ENCODE assay signal across 8 cellular contexts in the genomic region with DNA sequence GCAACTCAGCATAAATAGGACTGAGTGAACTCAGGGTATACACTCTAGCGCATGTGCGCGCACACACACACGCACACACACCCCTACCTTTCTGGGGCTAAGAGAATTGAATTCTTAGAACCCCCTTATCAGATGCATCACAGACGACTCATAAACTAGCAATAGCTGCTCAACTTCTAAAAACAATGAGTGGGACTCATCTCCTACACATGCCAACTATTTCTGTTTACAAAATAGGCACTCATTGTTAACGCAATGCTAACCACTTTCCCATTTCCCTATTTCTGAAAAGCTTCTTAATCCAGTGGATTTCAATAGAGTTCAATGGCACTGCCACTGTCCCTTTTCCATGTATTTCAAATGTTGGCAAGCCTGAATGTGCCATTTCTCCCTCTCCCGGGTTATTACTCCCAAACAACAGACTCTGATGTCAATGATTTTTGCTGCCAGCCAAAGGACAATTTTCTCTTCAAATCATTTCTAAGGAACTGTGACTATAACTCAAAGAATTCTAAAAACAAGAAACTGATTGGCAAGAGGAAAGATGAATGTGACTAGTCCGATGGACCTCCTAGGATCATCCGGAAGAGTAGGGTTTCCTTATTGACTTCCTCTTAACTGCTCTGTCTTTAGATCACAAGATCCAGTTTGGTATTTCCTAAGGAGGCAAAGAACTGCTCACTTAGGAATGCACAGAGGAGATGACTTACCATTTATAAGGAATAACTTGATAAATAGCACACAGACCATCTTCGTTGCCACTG. TPM values are rescaled to one million over a fixed set of nuclear protein-coding genes. Genes with fewer than 3 reads are reported as not detected.
DNase-seq lines count a peak whose midpoint lies in the region; ATAC-seq, FAIRE-seq and TF ChIP-seq lines count a peak whose summit lies in the region.

No MANE protein-coding gene starts in this region.

- peak overlapping the region; percentile 96 for H3K27ac Mint-ChIP-seq in T-helper 1 cell treated with Interleukin-12 subunit alpha and Interleukin-12 subunit beta and Interleukin-4 antibody, amounts not matched to agents 30 μg/mL and 1 μg/mL, for 36 hours
- H3K27ac Mint-ChIP-seq in astrocyte (ENCODE audit: unreplicated experiment) (peak overlapping the region; percentile 87), mesothelial cell of epicardium (peak overlapping the region; percentile 89)
- H3K27ac Mint-ChIP-seq in stimulated activated naive CD8-positive, alpha-beta T cell treated with anti-CD3 and anti-CD28 coated beads, Interleukin-15, amount 100 ng/mL, for 72 hours, result peak overlapping the region; percentile 95 to 97

- peak overlapping the region; percentile 77 for H3K27ac ChIP-seq in astrocyte (ENCODE audit: low read depth, low read length)

- peak overlapping the region; percentile 45 for H3K9ac ChIP-seq in astrocyte (ENCODE audit: low read length)

- peak; percentile 24 for DNase-seq in GM04504 (ENCODE audit: low read depth)
- peak; percentile 91 for DNase-seq in astrocyte (ENCODE audit: low read depth)
- no peak for DNase-seq in mesothelial cell of epicardium (ENCODE audit: low spot score in 2 of 2, unreplicated experiment in 2 of 2)
- DNase-seq in stimulated activated naive CD8-positive, alpha-beta T cell treated with anti-CD3 and anti-CD28 coated beads, Interleukin-15, amount 100 ng/mL, for 72 hours, result peak; percentile 67 to 75
- DNase-seq in GOT3 (lab: John Stamatoyannopoulos, UW), result no peak

- peak overlapping the region; percentile 74 for H3K4me2 ChIP-seq in astrocyte (ENCODE audit: low read length)

- no peak overlapping the region for H2AFZ ChIP-seq in astrocyte (ENCODE audit: low read depth, low read length)

- FAIRE-seq in astrocyte (lab: Jason Lieb, UNC), result peak; percentile 43

- TF ChIP-seq CTCF in astrocyte (IDR thresholded peaks at IDR 0.05; ENCODE audit: insufficient read depth, low read depth, low read length) (no peak), mesothelial cell of epicardium (IDR thresholded peaks at IDR 0.05; ENCODE audit: unreplicated experiment) (no peak)

- H3K4me3 ChIP-seq in astrocyte (ENCODE audit: insufficient read depth, low read depth, low read length), result peak overlapping the region; percentile 1

- H3K79me2 ChIP-seq in astrocyte (ENCODE audit: insufficient read depth, low read length), result peaks cover 3% of the 10 kb centered on the region

- H3K27me3 Mint-ChIP-seq in T-helper 1 cell treated with Interleukin-12 subunit alpha and Interleukin-12 subunit beta and Interleukin-4 antibody, amounts not matched to agents 30 μg/mL and 1 μg/mL, for 36 hours (ENCODE audit: low read depth), result no peaks in the 10 kb centered on the region
- H3K27me3 Mint-ChIP-seq in astrocyte (ENCODE audit: low read depth, unreplicated experiment), result no peaks in the 10 kb centered on the region
- no peaks in the 10 kb centered on the region for H3K27me3 Mint-ChIP-seq in mesothelial cell of epicardium (ENCODE audit: low read depth)
- no peaks in the 10 kb centered on the region for H3K27me3 Mint-ChIP-seq in stimulated activated naive CD8-positive, alpha-beta T cell treated with anti-CD3 and anti-CD28 coated beads, Interleukin-15, amount 100 ng/mL, for 72 hours

- H3K36me3 Mint-ChIP-seq in T-helper 1 cell treated with Interleukin-12 subunit alpha and Interleukin-12 subunit beta and Interleukin-4 antibody, amounts not matched to agents 30 μg/mL and 1 μg/mL, for 36 hours (ENCODE audit: low read depth), result peaks cover 65% of the 10 kb centered on the region
- H3K36me3 Mint-ChIP-seq in astrocyte (ENCODE audit: low read depth, unreplicated experiment), result peaks cover 22% of the 10 kb centered on the region
- H3K36me3 Mint-ChIP-seq in mesothelial cell of epicardium, result peaks cover 18% of the 10 kb centered on the region

- peaks cover 27% of the 10 kb centered on the region for H3K4me1 ChIP-seq in astrocyte (ENCODE audit: insufficient read depth, low read length)

- H3K9me3 ChIP-seq in astrocyte (ENCODE audit: insufficient read depth, low read depth, low read length), result no peaks in the 10 kb centered on the region

- peaks cover 85% of the 10 kb centered on the region for H3K4me1 Mint-ChIP-seq in T-helper 1 cell treated with Interleukin-12 subunit alpha and Interleukin-12 subunit beta and Interleukin-4 antibody, amounts not matched to agents 30 μg/mL and 1 μg/mL, for 36 hours (ENCODE audit: low read depth)
- H3K4me1 Mint-ChIP-seq in astrocyte (ENCODE audit: low read depth, unreplicated experiment) (peaks cover 53% of the 10 kb centered on the region), mesothelial cell of epicardium (peaks cover 49% of the 10 kb centered on the region)
- H3K4me1 Mint-ChIP-seq in stimulated activated naive CD8-positive, alpha-beta T cell treated with anti-CD3 and anti-CD28 coated beads, Interleukin-15, amount 100 ng/mL, for 72 hours, result peaks cover 99% of the 10 kb centered on the region

- peak; percentile 57 for ATAC-seq in stimulated activated naive CD8-positive, alpha-beta T cell treated with anti-CD3 and anti-CD28 coated beads, Interleukin-15, amount 100 ng/mL, for 72 hours
- no peak for ATAC-seq in HG02973 (IDR thresholded peaks at IDR 0.05; ENCODE audit: unreplicated experiment)
- ATAC-seq in GM21381 (IDR thresholded peaks at IDR 0.05; ENCODE audit: unreplicated experiment), result no peak

- H3K36me3 ChIP-seq in astrocyte (ENCODE audit: insufficient read depth, low read length), result no peaks in the 10 kb centered on the region

- H4K20me1 ChIP-seq in astrocyte (ENCODE audit: insufficient read depth, low read length), result no peaks in the 10 kb centered on the region

- peak overlapping the region; percentile 62 for H3K4me3 Mint-ChIP-seq in T-helper 1 cell treated with Interleukin-12 subunit alpha and Interleukin-12 subunit beta and Interleukin-4 antibody, amounts not matched to agents 30 μg/mL and 1 μg/mL, for 36 hours
- no peak overlapping the region for H3K4me3 Mint-ChIP-seq in astrocyte (ENCODE audit: unreplicated experiment)
- H3K4me3 Mint-ChIP-seq in mesothelial cell of epicardium, result no peak overlapping the region
- peak overlapping the region; percentile 65 to 86 for H3K4me3 Mint-ChIP-seq in stimulated activated naive CD8-positive, alpha-beta T cell treated with anti-CD3 and anti-CD28 coated beads, Interleukin-15, amount 100 ng/mL, for 72 hours

- H3K9me3 Mint-ChIP-seq in T-helper 1 cell treated with Interleukin-12 subunit alpha and Interleukin-12 subunit beta and Interleukin-4 antibody, amounts not matched to agents 30 μg/mL and 1 μg/mL, for 36 hours, result no peaks in the 10 kb centered on the region
- H3K9me3 Mint-ChIP-seq in astrocyte (ENCODE audit: unreplicated experiment) (no peaks in the 10 kb centered on the region), mesothelial cell of epicardium (no peaks in the 10 kb centered on the region)
- no peaks in the 10 kb centered on the region for H3K9me3 Mint-ChIP-seq in stimulated activated naive CD8-positive, alpha-beta T cell treated with anti-CD3 and anti-CD28 coated beads, Interleukin-15, amount 100 ng/mL, for 72 hours

- H3K27me3 ChIP-seq in astrocyte (ENCODE audit: insufficient read depth, low read length), result no peaks in the 10 kb centered on the region

RNA-seq across cellular contexts. Expression of gene SLC38A1, which starts 48.8 kb away (rescaled TPM):
- total RNA-seq in astrocyte, result 141 and 160 TPM in 2 replicates
- total RNA-seq in mesothelial cell of epicardium, result 114 to 116 TPM (median 114 TPM) in 3 replicates

Comparison
In these comparisons a context has a peak if more than half of its experiments do, and no peak if none do; other contexts are left out.
1. DNase-seq: peak in GM04504 (single experiment), astrocyte (single experiment) and stimulated activated naive CD8-positive, alpha-beta T cell treated with anti-CD3 and anti-CD28 coated beads, Interleukin-15, amount 100 ng/mL, for 72 hours (2 of 2); none in mesothelial cell of epicardium (0 of 2) and GOT3 (single experiment).
2. H3K4me3 Mint-ChIP-seq: peak in T-helper 1 cell treated with Interleukin-12 subunit alpha and Interleukin-12 subunit beta and Interleukin-4 antibody, amounts not matched to agents 30 μg/mL and 1 μg/mL, for 36 hours (single experiment) and stimulated activated naive CD8-positive, alpha-beta T cell treated with anti-CD3 and anti-CD28 coated beads, Interleukin-15, amount 100 ng/mL, for 72 hours (2 of 2); none in astrocyte (single experiment) and mesothelial cell of epicardium (single experiment).
3. Peak in every context shown above with its lines, with median percentiles within 50 percentile points of each other: H3K27ac Mint-ChIP-seq.